Comparison of ENCODE assay signal across 2 cellular contexts in the genomic region with DNA sequence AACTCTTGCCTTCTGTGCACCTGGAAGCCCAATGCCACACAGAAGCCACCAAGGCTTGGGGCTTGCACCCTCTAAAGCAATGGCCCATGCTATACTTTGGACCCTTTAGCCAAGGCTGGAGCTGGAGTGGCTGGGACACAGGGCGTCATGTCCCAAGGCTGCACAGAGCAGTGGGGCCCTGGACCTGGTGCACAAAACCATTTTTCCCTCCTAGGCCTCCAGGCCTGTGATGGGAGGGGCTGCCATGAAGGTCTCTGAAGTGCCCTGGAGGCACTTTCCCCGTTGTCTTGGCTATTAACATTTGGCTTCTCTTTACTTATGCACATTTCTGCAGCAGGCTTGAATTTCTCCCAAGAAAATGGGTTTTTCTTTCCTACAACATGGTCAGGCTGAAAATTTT.
TF ChIP-seq lines count a peak whose summit lies in the region.

No MANE protein-coding gene starts in this region.

TF ChIP-seq in HEK293, 187 proteins besides CTCF, POLR2A, EP300 and RAD21:
- TF ChIP-seq, protein P1, sequence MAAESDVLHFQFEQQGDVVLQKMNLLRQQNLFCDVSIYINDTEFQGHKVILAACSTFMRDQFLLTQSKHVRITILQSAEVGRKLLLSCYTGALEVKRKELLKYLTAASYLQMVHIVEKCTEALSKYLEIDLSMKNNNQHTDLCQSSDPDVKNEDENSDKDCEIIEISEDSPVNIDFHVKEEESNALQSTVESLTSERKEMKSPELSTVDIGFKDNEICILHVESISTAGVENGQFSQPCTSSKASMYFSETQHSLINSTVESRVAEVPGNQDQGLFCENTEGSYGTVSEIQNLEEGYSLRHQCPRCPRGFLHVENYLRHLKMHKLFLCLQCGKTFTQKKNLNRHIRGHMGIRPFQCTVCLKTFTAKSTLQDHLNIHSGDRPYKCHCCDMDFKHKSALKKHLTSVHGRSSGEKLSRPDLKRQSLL (tag by site-specific recombination; IDR thresholded peaks at IDR 0.05) = no peak
- TF ChIP-seq, protein P2, sequence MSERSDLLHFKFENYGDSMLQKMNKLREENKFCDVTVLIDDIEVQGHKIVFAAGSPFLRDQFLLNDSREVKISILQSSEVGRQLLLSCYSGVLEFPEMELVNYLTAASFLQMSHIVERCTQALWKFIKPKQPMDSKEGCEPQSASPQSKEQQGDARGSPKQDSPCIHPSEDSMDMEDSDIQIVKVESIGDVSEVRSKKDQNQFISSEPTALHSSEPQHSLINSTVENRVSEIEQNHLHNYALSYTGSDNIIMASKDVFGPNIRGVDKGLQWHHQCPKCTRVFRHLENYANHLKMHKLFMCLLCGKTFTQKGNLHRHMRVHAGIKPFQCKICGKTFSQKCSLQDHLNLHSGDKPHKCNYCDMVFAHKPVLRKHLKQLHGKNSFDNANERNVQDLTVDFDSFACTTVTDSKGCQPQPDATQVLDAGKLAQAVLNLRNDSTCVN (tag by site-specific recombination; optimal IDR thresholded peaks at IDR 0.05) = no peak
- TF ChIP-seq ZNF221 (tag by site-specific recombination; IDR thresholded peaks at IDR 0.05; ENCODE audit: borderline replicate concordance) = no peak
- TF ChIP-seq ZNF585B (tag by site-specific recombination; IDR thresholded peaks at IDR 0.05) = peak; percentile 93
- no peak for TF ChIP-seq ZNF169 (tag by site-specific recombination; IDR thresholded peaks at IDR 0.05)
- TF ChIP-seq, protein P3, sequence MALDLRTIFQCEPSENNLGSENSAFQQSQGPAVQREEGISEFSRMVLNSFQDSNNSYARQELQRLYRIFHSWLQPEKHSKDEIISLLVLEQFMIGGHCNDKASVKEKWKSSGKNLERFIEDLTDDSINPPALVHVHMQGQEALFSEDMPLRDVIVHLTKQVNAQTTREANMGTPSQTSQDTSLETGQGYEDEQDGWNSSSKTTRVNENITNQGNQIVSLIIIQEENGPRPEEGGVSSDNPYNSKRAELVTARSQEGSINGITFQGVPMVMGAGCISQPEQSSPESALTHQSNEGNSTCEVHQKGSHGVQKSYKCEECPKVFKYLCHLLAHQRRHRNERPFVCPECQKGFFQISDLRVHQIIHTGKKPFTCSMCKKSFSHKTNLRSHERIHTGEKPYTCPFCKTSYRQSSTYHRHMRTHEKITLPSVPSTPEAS (tag by site-specific recombination; IDR thresholded peaks at IDR 0.05) = no peak
- TF ChIP-seq TRIM28 (IDR thresholded peaks at IDR 0.05; ENCODE audit: borderline replicate concordance, low read length) = peak; percentile 26; the same call in 1 of the 2 replicates
- TF ChIP-seq ZNF629 (tag by site-specific recombination; IDR thresholded peaks at IDR 0.05) = no peak
- peak; percentile 40 for TF ChIP-seq SETDB1 (IDR thresholded peaks at IDR 0.05; ENCODE audit: insufficient read length, low read length)
- TF ChIP-seq, protein P4, sequence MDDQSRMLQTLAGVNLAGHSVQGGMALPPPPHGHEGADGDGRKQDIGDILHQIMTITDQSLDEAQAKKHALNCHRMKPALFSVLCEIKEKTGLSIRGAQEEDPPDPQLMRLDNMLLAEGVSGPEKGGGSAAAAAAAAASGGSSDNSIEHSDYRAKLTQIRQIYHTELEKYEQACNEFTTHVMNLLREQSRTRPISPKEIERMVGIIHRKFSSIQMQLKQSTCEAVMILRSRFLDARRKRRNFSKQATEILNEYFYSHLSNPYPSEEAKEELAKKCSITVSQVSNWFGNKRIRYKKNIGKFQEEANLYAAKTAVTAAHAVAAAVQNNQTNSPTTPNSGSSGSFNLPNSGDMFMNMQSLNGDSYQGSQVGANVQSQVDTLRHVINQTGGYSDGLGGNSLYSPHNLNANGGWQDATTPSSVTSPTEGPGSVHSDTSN (CRISPR knock-in tag; IDR thresholded peaks at IDR 0.05) = no peak
- TF ChIP-seq ZSCAN16 (tag by site-specific recombination; IDR thresholded peaks at IDR 0.05) = no peak
- TF ChIP-seq, protein P5, sequence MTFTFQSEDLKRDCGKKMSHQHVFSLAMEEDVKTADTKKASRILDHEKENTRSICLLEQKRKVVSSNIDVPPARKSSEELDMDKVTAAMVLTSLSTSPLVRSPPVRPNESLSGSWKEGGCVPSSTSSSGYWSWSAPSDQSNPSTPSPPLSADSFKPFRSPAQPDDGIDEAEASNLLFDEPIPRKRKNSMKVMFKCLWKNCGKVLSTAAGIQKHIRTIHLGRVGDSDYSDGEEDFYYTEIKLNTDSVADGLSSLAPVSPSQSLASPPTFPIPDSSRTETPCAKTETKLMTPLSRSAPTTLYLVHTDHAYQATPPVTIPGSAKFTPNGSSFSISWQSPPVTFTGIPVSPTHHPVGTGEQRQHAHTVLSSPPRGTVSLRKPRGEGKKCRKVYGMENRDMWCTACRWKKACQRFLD (tag by site-specific recombination; IDR thresholded peaks at IDR 0.05) = no peak
- TF ChIP-seq, protein P6, sequence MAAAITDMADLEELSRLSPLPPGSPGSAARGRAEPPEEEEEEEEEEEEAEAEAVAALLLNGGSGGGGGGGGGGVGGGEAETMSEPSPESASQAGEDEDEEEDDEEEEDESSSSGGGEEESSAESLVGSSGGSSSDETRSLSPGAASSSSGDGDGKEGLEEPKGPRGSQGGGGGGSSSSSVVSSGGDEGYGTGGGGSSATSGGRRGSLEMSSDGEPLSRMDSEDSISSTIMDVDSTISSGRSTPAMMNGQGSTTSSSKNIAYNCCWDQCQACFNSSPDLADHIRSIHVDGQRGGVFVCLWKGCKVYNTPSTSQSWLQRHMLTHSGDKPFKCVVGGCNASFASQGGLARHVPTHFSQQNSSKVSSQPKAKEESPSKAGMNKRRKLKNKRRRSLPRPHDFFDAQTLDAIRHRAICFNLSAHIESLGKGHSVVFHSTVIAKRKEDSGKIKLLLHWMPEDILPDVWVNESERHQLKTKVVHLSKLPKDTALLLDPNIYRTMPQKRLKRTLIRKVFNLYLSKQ (tag by site-specific recombination; IDR thresholded peaks at IDR 0.05; ENCODE audit: borderline replicate concordance) = no peak
- no peak for TF ChIP-seq ZFP3 (tag by site-specific recombination; IDR thresholded peaks at IDR 0.05; ENCODE audit: low read depth)
- no peak for TF ChIP-seq ZNF211 (tag by site-specific recombination; IDR thresholded peaks at IDR 0.05; ENCODE audit: low read depth)
- TF ChIP-seq ZBTB48 (tag by site-specific recombination; IDR thresholded peaks at IDR 0.05) = no peak
- TF ChIP-seq ZXDB (tag by site-specific recombination; IDR thresholded peaks at IDR 0.05) = no peak
- TF ChIP-seq BCL11A (tag by site-specific recombination; IDR thresholded peaks at IDR 0.05; ENCODE audit: low read depth) = no peak
- no peak for TF ChIP-seq SALL2 (tag by site-specific recombination; IDR thresholded peaks at IDR 0.05; ENCODE audit: borderline replicate concordance)
- no peak for TF ChIP-seq ZNF311 (tag by site-specific recombination; IDR thresholded peaks at IDR 0.05; ENCODE audit: borderline replicate concordance)
- TF ChIP-seq ZNF571 (tag by site-specific recombination; IDR thresholded peaks at IDR 0.05) = no peak

TF ChIP-seq in K562, 482 proteins besides CTCF, POLR2A, EP300 and RAD21 (continued from another document):
- TF ChIP-seq, protein P7, sequence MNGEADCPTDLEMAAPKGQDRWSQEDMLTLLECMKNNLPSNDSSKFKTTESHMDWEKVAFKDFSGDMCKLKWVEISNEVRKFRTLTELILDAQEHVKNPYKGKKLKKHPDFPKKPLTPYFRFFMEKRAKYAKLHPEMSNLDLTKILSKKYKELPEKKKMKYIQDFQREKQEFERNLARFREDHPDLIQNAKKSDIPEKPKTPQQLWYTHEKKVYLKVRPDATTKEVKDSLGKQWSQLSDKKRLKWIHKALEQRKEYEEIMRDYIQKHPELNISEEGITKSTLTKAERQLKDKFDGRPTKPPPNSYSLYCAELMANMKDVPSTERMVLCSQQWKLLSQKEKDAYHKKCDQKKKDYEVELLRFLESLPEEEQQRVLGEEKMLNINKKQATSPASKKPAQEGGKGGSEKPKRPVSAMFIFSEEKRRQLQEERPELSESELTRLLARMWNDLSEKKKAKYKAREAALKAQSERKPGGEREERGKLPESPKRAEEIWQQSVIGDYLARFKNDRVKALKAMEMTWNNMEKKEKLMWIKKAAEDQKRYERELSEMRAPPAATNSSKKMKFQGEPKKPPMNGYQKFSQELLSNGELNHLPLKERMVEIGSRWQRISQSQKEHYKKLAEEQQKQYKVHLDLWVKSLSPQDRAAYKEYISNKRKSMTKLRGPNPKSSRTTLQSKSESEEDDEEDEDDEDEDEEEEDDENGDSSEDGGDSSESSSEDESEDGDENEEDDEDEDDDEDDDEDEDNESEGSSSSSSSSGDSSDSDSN (IDR thresholded peaks at IDR 0.05; ENCODE audit: borderline replicate concordance in 1 of 2, low read depth in 2 of 2, low read length in 2 of 2) = no peak
- TF ChIP-seq, protein P8, sequence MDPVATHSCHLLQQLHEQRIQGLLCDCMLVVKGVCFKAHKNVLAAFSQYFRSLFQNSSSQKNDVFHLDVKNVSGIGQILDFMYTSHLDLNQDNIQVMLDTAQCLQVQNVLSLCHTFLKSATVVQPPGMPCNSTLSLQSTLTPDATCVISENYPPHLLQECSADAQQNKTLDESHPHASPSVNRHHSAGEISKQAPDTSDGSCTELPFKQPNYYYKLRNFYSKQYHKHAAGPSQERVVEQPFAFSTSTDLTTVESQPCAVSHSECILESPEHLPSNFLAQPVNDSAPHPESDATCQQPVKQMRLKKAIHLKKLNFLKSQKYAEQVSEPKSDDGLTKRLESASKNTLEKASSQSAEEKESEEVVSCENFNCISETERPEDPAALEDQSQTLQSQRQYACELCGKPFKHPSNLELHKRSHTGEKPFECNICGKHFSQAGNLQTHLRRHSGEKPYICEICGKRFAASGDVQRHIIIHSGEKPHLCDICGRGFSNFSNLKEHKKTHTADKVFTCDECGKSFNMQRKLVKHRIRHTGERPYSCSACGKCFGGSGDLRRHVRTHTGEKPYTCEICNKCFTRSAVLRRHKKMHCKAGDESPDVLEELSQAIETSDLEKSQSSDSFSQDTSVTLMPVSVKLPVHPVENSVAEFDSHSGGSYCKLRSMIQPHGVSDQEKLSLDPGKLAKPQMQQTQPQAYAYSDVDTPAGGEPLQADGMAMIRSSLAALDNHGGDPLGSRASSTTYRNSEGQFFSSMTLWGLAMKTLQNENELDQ (CRISPR knock-in tag; IDR thresholded peaks at IDR 0.05; ENCODE audit: borderline replicate concordance) = no peak
- TF ChIP-seq, protein P9, sequence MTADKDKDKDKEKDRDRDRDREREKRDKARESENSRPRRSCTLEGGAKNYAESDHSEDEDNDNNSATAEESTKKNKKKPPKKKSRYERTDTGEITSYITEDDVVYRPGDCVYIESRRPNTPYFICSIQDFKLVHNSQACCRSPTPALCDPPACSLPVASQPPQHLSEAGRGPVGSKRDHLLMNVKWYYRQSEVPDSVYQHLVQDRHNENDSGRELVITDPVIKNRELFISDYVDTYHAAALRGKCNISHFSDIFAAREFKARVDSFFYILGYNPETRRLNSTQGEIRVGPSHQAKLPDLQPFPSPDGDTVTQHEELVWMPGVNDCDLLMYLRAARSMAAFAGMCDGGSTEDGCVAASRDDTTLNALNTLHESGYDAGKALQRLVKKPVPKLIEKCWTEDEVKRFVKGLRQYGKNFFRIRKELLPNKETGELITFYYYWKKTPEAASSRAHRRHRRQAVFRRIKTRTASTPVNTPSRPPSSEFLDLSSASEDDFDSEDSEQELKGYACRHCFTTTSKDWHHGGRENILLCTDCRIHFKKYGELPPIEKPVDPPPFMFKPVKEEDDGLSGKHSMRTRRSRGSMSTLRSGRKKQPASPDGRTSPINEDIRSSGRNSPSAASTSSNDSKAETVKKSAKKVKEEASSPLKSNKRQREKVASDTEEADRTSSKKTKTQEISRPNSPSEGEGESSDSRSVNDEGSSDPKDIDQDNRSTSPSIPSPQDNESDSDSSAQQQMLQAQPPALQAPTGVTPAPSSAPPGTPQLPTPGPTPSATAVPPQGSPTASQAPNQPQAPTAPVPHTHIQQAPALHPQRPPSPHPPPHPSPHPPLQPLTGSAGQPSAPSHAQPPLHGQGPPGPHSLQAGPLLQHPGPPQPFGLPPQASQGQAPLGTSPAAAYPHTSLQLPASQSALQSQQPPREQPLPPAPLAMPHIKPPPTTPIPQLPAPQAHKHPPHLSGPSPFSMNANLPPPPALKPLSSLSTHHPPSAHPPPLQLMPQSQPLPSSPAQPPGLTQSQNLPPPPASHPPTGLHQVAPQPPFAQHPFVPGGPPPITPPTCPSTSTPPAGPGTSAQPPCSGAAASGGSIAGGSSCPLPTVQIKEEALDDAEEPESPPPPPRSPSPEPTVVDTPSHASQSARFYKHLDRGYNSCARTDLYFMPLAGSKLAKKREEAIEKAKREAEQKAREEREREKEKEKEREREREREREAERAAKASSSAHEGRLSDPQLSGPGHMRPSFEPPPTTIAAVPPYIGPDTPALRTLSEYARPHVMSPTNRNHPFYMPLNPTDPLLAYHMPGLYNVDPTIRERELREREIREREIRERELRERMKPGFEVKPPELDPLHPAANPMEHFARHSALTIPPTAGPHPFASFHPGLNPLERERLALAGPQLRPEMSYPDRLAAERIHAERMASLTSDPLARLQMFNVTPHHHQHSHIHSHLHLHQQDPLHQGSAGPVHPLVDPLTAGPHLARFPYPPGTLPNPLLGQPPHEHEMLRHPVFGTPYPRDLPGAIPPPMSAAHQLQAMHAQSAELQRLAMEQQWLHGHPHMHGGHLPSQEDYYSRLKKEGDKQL (CRISPR knock-in tag; IDR thresholded peaks at IDR 0.05; ENCODE audit: borderline replicate concordance) = no peak
- no peak for TF ChIP-seq SMAD3 (CRISPR knock-in tag; conservative IDR thresholded peaks at IDR 0.05)
- no peak for TF ChIP-seq ZNF444 (CRISPR knock-in tag; IDR thresholded peaks at IDR 0.05)
- TF ChIP-seq TAF15 (IDR thresholded peaks at IDR 0.05; ENCODE audit: low read depth, low read length) = no peak
